In the genomic region with DNA sequence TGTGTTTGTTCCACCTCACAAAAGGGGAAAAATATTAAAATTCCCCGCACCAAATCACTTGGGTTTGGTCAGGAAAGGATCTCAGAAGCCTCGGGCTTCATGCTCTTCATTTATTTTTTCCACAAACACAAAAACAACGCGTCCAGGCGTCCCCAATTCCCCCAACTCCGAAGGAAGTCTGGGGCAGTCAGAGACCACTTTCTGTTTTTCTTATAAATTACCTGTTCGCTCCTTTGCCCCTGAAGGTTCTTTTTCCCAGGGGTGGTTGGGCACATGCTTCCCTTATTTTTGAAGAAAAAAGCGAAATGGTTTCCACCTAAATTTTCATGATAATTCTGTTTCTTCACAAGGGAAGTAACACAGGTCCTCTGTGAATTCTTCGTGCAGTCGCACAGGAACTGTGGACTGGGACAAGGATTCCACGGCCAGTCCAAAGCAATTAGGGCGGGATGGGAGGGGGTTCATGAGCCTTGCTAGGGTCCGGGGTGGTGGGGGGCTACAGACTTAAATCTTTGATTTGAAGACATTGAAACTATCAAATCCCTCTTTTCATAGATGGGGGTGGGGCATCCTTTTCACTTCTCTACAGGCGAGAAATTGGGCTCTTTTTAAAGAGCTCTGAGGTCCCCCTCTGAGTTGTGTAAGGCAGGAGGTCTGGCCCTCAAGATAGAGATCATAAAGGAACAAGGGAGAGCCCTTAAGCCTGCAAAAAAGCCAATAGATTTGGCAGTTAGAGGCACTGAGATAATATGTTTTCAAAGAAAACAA, we compare ENCODE assay signal across 1 cellular context.
TF ChIP-seq lines count a peak whose summit lies in the region.

No MANE protein-coding gene starts in this region.

TF ChIP-seq in H1, 55 proteins besides CTCF, POLR2A, EP300 and RAD21 (continued from another document):
- no peak for TF ChIP-seq SIX5 (IDR thresholded peaks at IDR 0.05; ENCODE audit: low read depth, low read length)
